ENCODE assay signal across 1 cellular context in genomic region chr15:69219690-69220089, GRCh38.
A peak's percentile ranks its signal among the peaks of the same experiment; 100 is the strongest.
TF ChIP-seq lines count a peak whose summit lies in the region.

No MANE protein-coding gene starts in this region.

TF ChIP-seq in HepG2, 621 proteins besides CTCF, POLR2A, EP300 and RAD21 (continued from another document):
- TF ChIP-seq HNF1A (IDR thresholded peaks at IDR 0.05; ENCODE audit: low read depth) = peak; percentile 46; the same call in 1 of the 2 replicates
- TF ChIP-seq HNF1A (CRISPR knock-in tag; IDR thresholded peaks at IDR 0.05; ENCODE audit: borderline replicate concordance) = no peak
